ENCODE assay signal across 25 cellular contexts in the genomic region with DNA sequence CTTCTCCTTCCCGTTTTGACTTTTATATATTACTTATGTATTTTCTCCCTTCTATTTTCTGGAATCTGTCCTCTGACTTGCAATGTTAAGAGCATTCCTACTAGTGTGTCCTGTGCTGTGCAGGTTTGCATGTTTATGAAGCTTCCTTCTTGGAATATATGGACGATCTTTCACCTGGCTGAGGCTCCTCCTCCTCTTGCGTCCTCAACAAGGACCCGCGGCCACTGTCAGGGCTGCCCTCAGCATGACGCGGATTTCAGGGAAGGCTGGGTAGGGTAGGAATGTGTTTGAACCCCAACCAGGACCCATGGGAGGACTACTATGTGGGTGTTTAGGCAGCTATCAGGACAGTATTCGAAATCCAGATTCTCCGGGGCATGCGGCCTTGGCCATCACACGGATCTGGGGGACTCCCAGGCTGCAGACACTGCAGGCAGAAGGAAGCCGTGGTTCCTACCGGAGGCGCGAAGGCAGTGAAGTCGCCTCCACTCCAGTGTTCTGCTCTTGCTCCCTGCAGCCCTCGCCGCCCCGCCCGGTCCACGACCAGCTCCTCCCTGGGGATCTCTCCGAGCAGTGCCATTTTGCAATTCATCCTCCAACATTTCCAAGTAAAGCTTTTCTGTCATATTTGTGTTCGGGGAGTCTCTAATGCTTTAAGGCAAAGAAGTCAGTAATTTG. TPM values are rescaled to one million over a fixed set of nuclear protein-coding genes. Genes with fewer than 3 reads are reported as not detected.
A peak's percentile ranks its signal among the peaks of the same experiment; 100 is the strongest.
DNase-seq lines count a peak whose midpoint lies in the region; ATAC-seq and TF ChIP-seq lines count a peak whose summit lies in the region.
"Had no signal": no experiment of that assay in that cellular context is flagged by ENCODE, and none has a peak within 500 bp of the region (broad histone marks: within the 10 kb centered on the region; RNA-seq: fewer than 3 reads in every experiment).

No MANE protein-coding gene starts in this region.

- CTCF ChIA-PET in A673 (lab: Charles Lee) (interaction anchor here (1.0 to 5.0 kb wide), 8 partner anchors 58 to 392 kb away, joined by 3 to 151 read pairs (median 6); no protein-coding TSS in a partner anchor), GM10248 (lab: Yijun Ruan, JAX) (interaction anchor here (1.2 to 7.8 kb wide), 14 partner anchors 10 to 547 kb away, joined by 3 to 94 read pairs (median 5); no protein-coding TSS in a partner anchor)

- peaks cover 40% of the 10 kb centered on the region for H3K4me1 ChIP-seq in A673 (ENCODE audit: insufficient read depth, low read length, poor library complexity, severe bottlenecking)
- no peaks in the 10 kb centered on the region for H3K4me1 ChIP-seq in Peyer's patch
- H3K4me1 ChIP-seq in right atrium auricular region: peaks cover 0 to 35% of the 10 kb centered on the region in 2 donors
- H3K4me1 ChIP-seq in psoas muscle: peaks cover 6% of the 10 kb centered on the region

- TF ChIP-seq POLR2A in Peyer's patch (IDR thresholded peaks at IDR 0.05): no peak

- intact Hi-C loops in A673 (cut with micrococcal nuclease; ENCODE audit: unreplicated experiment): loop anchor here (1.0 to 5.0 kb wide), 9 partner anchors 58 to 600 kb away; a partner anchor contains a TSS
- intact Hi-C loops in psoas muscle (cut with DNase I): loop anchor here (2.0 to 10.0 kb wide), 6 partner anchors 142 to 544 kb away; a partner anchor contains a TSS

- H3K4me3 ChIP-seq in A673 (ENCODE audit: low read depth, low read length, poor library complexity, severe bottlenecking): no peak overlapping the region
- H3K4me3 ChIP-seq in Peyer's patch: no peak overlapping the region
- H3K4me3 ChIP-seq in right atrium auricular region: no peak overlapping the region
- no peak overlapping the region for H3K4me3 ChIP-seq in psoas muscle
- no peak overlapping the region for H3K4me3 ChIP-seq in MG63
- H3K4me3 ChIP-seq: adrenal gland, cardiac muscle cell, gastroesophageal sphincter, left lung, sigmoid colon, upper lobe of left lung had no signal

- in situ Hi-C loops in KBM-7 (cut with MboI; ENCODE audit: low pct_unique_long_range_greater_than_20kb, low sequenced_read_pairs): loop anchor here (25.0 kb wide), 1 partner anchor 372 kb away; no protein-coding TSS in a partner anchor

- H3K9me3 ChIP-seq in A673 (ENCODE audit: low read depth, low read length, poor library complexity, severe bottlenecking): no peaks in the 10 kb centered on the region
- H3K9me3 ChIP-seq in Peyer's patch: no peaks in the 10 kb centered on the region
- no peaks in the 10 kb centered on the region for H3K9me3 ChIP-seq in right atrium auricular region
- H3K9me3 ChIP-seq in psoas muscle: no peaks in the 10 kb centered on the region
- no peaks in the 10 kb centered on the region for H3K9me3 ChIP-seq in MG63
- H3K9me3 ChIP-seq: adrenal gland, gastroesophageal sphincter, left lung, sigmoid colon, upper lobe of left lung had no signal

- H3K27ac ChIP-seq in A673 (ENCODE audit: low read depth, low read length, poor library complexity, severe bottlenecking) (peak overlapping the region; percentile 66), Peyer's patch (peak overlapping the region in 3 of 4 donors; percentile 13 to 49 (median 22)), right atrium auricular region (peak overlapping the region; percentile 22 to 44), psoas muscle (no peak overlapping the region)
- H3K27ac ChIP-seq: cardiac muscle cell, HL-60, RWPE1 had no signal

- H3K27me3 ChIP-seq in A673 (replicated peaks; ENCODE audit: insufficient read depth, low read depth, low read length, poor library complexity) (no peaks in the 10 kb centered on the region), Peyer's patch (no peaks in the 10 kb centered on the region), right atrium auricular region (no peaks in the 10 kb centered on the region), psoas muscle (ENCODE audit: insufficient read depth in 3 of 3, low read length in 2 of 3) (no peaks in the 10 kb centered on the region), MG63 (no peaks in the 10 kb centered on the region)
- H3K27me3 ChIP-seq: adrenal gland, cardiac muscle cell, gastroesophageal sphincter, left lung, sigmoid colon, upper lobe of left lung had no signal

- ATAC-seq in psoas muscle: peak in 3 of 4 donors; percentile 20 to 31 (median 21)
- ATAC-seq: activated T-helper 17 cell treated with anti-CD3 and anti-CD28 coated beads, Interleukin-2, amount 50 U/mL, for 72 hours had no signal

- TF ChIP-seq CTCF in A673 (conservative IDR thresholded peaks at IDR 0.05; ENCODE audit: low read depth, low read length): no peak
- no peak for TF ChIP-seq CTCF in Peyer's patch (IDR thresholded peaks at IDR 0.05)
- no peak for TF ChIP-seq CTCF in right atrium auricular region (IDR thresholded peaks at IDR 0.05)
- TF ChIP-seq CTCF in psoas muscle (IDR thresholded peaks at IDR 0.05): no peak
- no peak for TF ChIP-seq CTCF in GM10248 (IDR thresholded peaks at IDR 0.05; ENCODE audit: control extremely low read depth, extremely low read depth, low read depth, missing control alignments)

- 89 to 91% (median 90%) methylated on average over 23 of the region's 23 CpGs for WGBS in psoas muscle, 3 donors

- no peaks in the 10 kb centered on the region for H3K36me3 ChIP-seq in A673 (ENCODE audit: insufficient read depth, low read length, poor library complexity, severe bottlenecking)
- no peaks in the 10 kb centered on the region for H3K36me3 ChIP-seq in Peyer's patch
- H3K36me3 ChIP-seq in right atrium auricular region: no peaks in the 10 kb centered on the region
- H3K36me3 ChIP-seq in psoas muscle (ENCODE audit: insufficient read depth in 1 of 2, low read depth in 1 of 2): no peaks in the 10 kb centered on the region
- H3K36me3 ChIP-seq in MG63: no peaks in the 10 kb centered on the region
- H3K36me3 ChIP-seq: adrenal gland, cardiac muscle cell, gastroesophageal sphincter, left lung, sigmoid colon, upper lobe of left lung had no signal

- BruUV-seq in A673 (replicated peaks; lab: Mats Ljungman, UMichigan): no TSS peak

- POLR2A ChIA-PET in A673 (lab: Charles Lee; ENCODE audit: low non-redundant PET) (interaction anchor here (0.7 kb wide), 1 partner anchor 90 kb away, joined by 3 read pairs; no protein-coding TSS in a partner anchor), GM10248 (lab: Yijun Ruan, JAX) (no interaction called here)

- DNase-seq in A673 (ENCODE audit: low spot score) (no peak), Peyer's patch (no peak), right atrium auricular region (ENCODE audit: low spot score) (no peak), psoas muscle (peak; percentile 25 to 53), MG63 (no peak), KBM-7 (no peak), GM10248 (ENCODE audit: extremely low spot score) (no peak), cerebellum (ENCODE audit: low spot score) (no peak)
- DNase-seq: activated CD4-positive, alpha-beta T cell treated with anti-CD3 and anti-CD28 coated beads, Interleukin-2, amount 10 ng/mL, durations not matched to agents 24 days and 14 days; CD4-positive, CD25-positive, alpha-beta regulatory T cell; DMS79 treated with DMSO at 0.1 percent for 48 hours; erythroblast; left lung; NCI-H187 treated with DMSO at 0.1 percent for 48 hours; NCI-H510A; stimulated activated naive CD4-positive, alpha-beta T cell treated with Interleukin-2 at 50 U/mL for 16 hours; T-cell had no signal

RNA-seq across cellular contexts. Expression of a gene that starts 37.0 kb away (rescaled TPM):
- total RNA-seq in A673 (2021): 28.6 and 31.6 TPM in 2 replicates
- total RNA-seq in Peyer's patch: 10 to 100 TPM in 3 of 4 donors, 1 to 10 TPM in 1; 3.5 to 25.6 (median 15.3) TPM
- 10 to 100 TPM; 13.8 to 28.6 TPM for total RNA-seq in right atrium auricular region
- total RNA-seq in psoas muscle: 10 to 100 TPM in 2 of 4 donors, 1 to 10 TPM in 2; 6.0 to 27.0 (median 14.3) TPM
- 10 to 100 TPM in 1 of 3 donors, 1 to 10 TPM in 2; 3.2 to 18.1 (median 3.3) TPM for polyA plus RNA-seq in psoas muscle
- total RNA-seq in MG63 (2014; rRNA removed; shearing (Covaris generic); ENCODE audit: low replicate concordance): 10.1 and 23.4 TPM in 2 replicates
- total RNA-seq in cerebellum: 6.8 TPM
- total RNA-seq: activated CD4-positive, alpha-beta T cell treated with anti-CD3 and anti-CD28 coated beads, Interleukin-2, amount 10 ng/mL, durations not matched to agents 24 days and 14 days; cardiac muscle cell; CD4-positive, CD25-positive, alpha-beta regulatory T cell had no signal

Comparison
In these comparisons a context has a peak if more than half of its experiments do, and no peak if none do; other contexts are left out.
1. DNase-seq: peak in psoas muscle (2 of 2); none in A673 (single experiment), Peyer's patch (0 of 3), right atrium auricular region (single experiment), MG63 (single experiment), KBM-7 (single experiment), GM10248 (single experiment) and cerebellum (single experiment).